In the genomic region with DNA sequence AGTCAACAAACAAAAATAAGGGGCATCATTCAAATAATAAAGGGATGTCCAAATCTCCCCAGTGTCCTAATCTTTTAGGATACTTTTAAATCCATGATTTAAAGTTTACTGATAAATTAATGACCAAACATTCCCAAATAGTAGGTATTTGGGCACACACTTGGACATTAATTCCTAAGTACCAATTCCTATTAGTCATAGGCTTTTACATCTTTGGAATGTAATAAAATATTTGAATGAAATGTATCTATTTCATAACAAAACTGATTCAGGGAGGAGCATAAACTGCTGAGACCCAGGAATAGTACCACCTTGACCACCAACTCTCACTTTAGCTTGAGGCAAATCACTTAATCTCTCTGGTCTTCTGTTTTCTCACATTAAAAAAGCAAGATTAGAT, we compare ENCODE assay signal across 30 cellular contexts. TPM values are rescaled to one million over a fixed set of nuclear protein-coding genes. Genes with fewer than 3 reads are reported as not detected.
"Had no signal": no experiment of that assay in that cellular context is flagged by ENCODE, and none has a peak within 500 bp of the region (broad histone marks: within the 10 kb centered on the region; RNA-seq: fewer than 3 reads in every experiment).

No MANE protein-coding gene starts in this region.

- H3K27ac ChIP-seq: colonic mucosa, epithelial cell of prostate, esophagus squamous epithelium, gastrocnemius medialis, heart right ventricle, left lung, lower lobe of right lung had no signal

- H3K9me3 ChIP-seq: colonic mucosa, esophagus squamous epithelium, gastrocnemius medialis, heart right ventricle, left lung, lower lobe of right lung, mucosa of descending colon had no signal

- H3K4me3 ChIP-seq: colonic mucosa, esophagus squamous epithelium, gastrocnemius medialis, heart right ventricle, left lung, lower lobe of right lung, mucosa of descending colon had no signal

- H3K36me3 Mint-ChIP-seq: mesothelial cell of epicardium had no signal

- H3K27me3 Mint-ChIP-seq: dendritic cell treated with granulocyte-macrophage colony-stimulating factor and Interleukin-4, amounts not matched to agents 40 ng/mL and 50 ng/mL, for 4 days had no signal

- H3K27ac Mint-ChIP-seq: dendritic cell treated with granulocyte-macrophage colony-stimulating factor and Interleukin-4, amounts not matched to agents 40 ng/mL and 50 ng/mL, for 4 days; effector memory CD8-positive, alpha-beta T cell; endodermal cell; mesothelial cell of epicardium had no signal

- H3K4me1 ChIP-seq: colonic mucosa, esophagus squamous epithelium, heart right ventricle, left lung, lower lobe of right lung had no signal

- H3K9me3 Mint-ChIP-seq: dendritic cell treated with granulocyte-macrophage colony-stimulating factor and Interleukin-4, amounts not matched to agents 40 ng/mL and 50 ng/mL, for 4 days; effector memory CD8-positive, alpha-beta T cell; endodermal cell; mesothelial cell of epicardium had no signal

- H3K4me3 Mint-ChIP-seq: dendritic cell treated with granulocyte-macrophage colony-stimulating factor and Interleukin-4, amounts not matched to agents 40 ng/mL and 50 ng/mL, for 4 days; effector memory CD8-positive, alpha-beta T cell; endodermal cell; mesothelial cell of epicardium had no signal

- H3K36me3 ChIP-seq: colonic mucosa, esophagus squamous epithelium, gastrocnemius medialis, heart right ventricle, left lung had no signal

- DNase-seq: colonic mucosa; cortex of kidney; effector CD8-positive, alpha-beta T cell; effector memory CD8-positive, alpha-beta T cell; endodermal cell; erythroblast; esophagus squamous epithelium; foreskin fibroblast; foreskin melanocyte; gastrocnemius medialis; glutamatergic neuron; head of caudate nucleus; heart right ventricle; hippocampal formation; left cardiac atrium; left lung; left ventricle myocardium superior; lower lobe of right lung; mesenchymal stem cell; mucosa of descending colon had no signal

- H3K4me1 Mint-ChIP-seq: endodermal cell had no signal

- H3K27me3 ChIP-seq: colonic mucosa, esophagus squamous epithelium, gastrocnemius medialis, heart right ventricle, left lung had no signal

RNA-seq across cellular contexts. Expression of gene VGLL2, which starts 44.3 kb away (rescaled TPM):
- total RNA-seq: colonic mucosa, dermis microvascular lymphatic vessel endothelial cell, esophagus mucosa, esophagus squamous epithelium, glomerular endothelial cell, kidney epithelial cell, left lung, left ventricle myocardium superior, lower leg skin, lower lobe of right lung, lung microvascular endothelial cell, mesenteric fat pad, mesothelial cell of epicardium, mucosa of descending colon had no signal
